Comparison of ENCODE assay signal across 1 cellular context in genomic region chr10:133375357-133376115, GRCh38.
TF ChIP-seq lines count a peak whose summit lies in the region.

No MANE protein-coding gene starts in this region.

TF ChIP-seq in HEK293, 187 proteins besides CTCF, POLR2A, EP300 and RAD21 (continued from another document and continues in another):
- no peak; the same call in 1 of the 2 replicates for TF ChIP-seq PRDM6 (tag by site-specific recombination; IDR thresholded peaks at IDR 0.05)
- no peak for TF ChIP-seq ZNF266 (tag by site-specific recombination; IDR thresholded peaks at IDR 0.05; ENCODE audit: low read depth)
- no peak for TF ChIP-seq ZSCAN4 (tag by site-specific recombination; IDR thresholded peaks at IDR 0.05)
- TF ChIP-seq ZNF768 (tag by site-specific recombination; IDR thresholded peaks at IDR 0.05), result no peak
- TF ChIP-seq IKZF3 (tag by site-specific recombination; IDR thresholded peaks at IDR 0.05), result peak; percentile 72
- no peak for TF ChIP-seq ZBTB6 (tag by site-specific recombination; IDR thresholded peaks at IDR 0.05)
- TF ChIP-seq ZNF654 (tag by site-specific recombination; IDR thresholded peaks at IDR 0.05; ENCODE audit: low read depth), result no peak
- no peak for TF ChIP-seq ZNF391 (tag by site-specific recombination; IDR thresholded peaks at IDR 0.05; ENCODE audit: borderline replicate concordance, low read depth)
- peak; percentile 63 for TF ChIP-seq OSR2 (tag by site-specific recombination; IDR thresholded peaks at IDR 0.05)
- TF ChIP-seq ZNF18 (tag by site-specific recombination; IDR thresholded peaks at IDR 0.05), result 0 out of 2 replicates have a peak, but pooled peaks have one; percentile 42
- TF ChIP-seq ZNF670 (tag by site-specific recombination; IDR thresholded peaks at IDR 0.05; ENCODE audit: low read depth), result no peak
- TF ChIP-seq ZNF24 (tag by site-specific recombination; IDR thresholded peaks at IDR 0.05), result peak; percentile 73
- TF ChIP-seq ZNF514 (tag by site-specific recombination; IDR thresholded peaks at IDR 0.05), result no peak
- TF ChIP-seq ZNF626 (tag by site-specific recombination; IDR thresholded peaks at IDR 0.05), result no peak
- no peak; the same call in 1 of the 2 replicates for TF ChIP-seq ZFP69B (tag by site-specific recombination; IDR thresholded peaks at IDR 0.05)
- TF ChIP-seq ZBTB20 (tag by site-specific recombination; IDR thresholded peaks at IDR 0.05), result no peak; the same call in 1 of the 2 replicates
- TF ChIP-seq ZNF48 (tag by site-specific recombination; IDR thresholded peaks at IDR 0.05), result no peak
- no peak for TF ChIP-seq HOXC10 (CRISPR knock-in tag; IDR thresholded peaks at IDR 0.05)
- no peak for TF ChIP-seq ZNF146 (tag by site-specific recombination; IDR thresholded peaks at IDR 0.05)
- no peak for TF ChIP-seq ZNF292 (tag by site-specific recombination; IDR thresholded peaks at IDR 0.05; ENCODE audit: borderline replicate concordance, low read depth)
- TF ChIP-seq ZBTB26 (tag by site-specific recombination; optimal IDR thresholded peaks at IDR 0.05), result no peak
- TF ChIP-seq HIC1 (tag by site-specific recombination; IDR thresholded peaks at IDR 0.05), result peak; percentile 75
- no peak for TF ChIP-seq ZNF433 (tag by site-specific recombination; IDR thresholded peaks at IDR 0.05; ENCODE audit: low read depth)
- TF ChIP-seq, protein P1, sequence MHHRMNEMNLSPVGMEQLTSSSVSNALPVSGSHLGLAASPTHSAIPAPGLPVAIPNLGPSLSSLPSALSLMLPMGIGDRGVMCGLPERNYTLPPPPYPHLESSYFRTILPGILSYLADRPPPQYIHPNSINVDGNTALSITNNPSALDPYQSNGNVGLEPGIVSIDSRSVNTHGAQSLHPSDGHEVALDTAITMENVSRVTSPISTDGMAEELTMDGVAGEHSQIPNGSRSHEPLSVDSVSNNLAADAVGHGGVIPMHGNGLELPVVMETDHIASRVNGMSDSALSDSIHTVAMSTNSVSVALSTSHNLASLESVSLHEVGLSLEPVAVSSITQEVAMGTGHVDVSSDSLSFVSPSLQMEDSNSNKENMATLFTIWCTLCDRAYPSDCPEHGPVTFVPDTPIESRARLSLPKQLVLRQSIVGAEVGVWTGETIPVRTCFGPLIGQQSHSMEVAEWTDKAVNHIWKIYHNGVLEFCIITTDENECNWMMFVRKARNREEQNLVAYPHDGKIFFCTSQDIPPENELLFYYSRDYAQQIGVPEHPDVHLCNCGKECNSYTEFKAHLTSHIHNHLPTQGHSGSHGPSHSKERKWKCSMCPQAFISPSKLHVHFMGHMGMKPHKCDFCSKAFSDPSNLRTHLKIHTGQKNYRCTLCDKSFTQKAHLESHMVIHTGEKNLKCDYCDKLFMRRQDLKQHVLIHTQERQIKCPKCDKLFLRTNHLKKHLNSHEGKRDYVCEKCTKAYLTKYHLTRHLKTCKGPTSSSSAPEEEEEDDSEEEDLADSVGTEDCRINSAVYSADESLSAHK (tag by site-specific recombination; IDR thresholded peaks at IDR 0.05), result peak; percentile 68; the same call in 1 of the 2 replicates
- TF ChIP-seq GLI2 (tag by site-specific recombination; IDR thresholded peaks at IDR 0.05; ENCODE audit: borderline replicate concordance, low read depth), result no peak
- peak; percentile 91 for TF ChIP-seq ZBTB21 (tag by site-specific recombination; IDR thresholded peaks at IDR 0.05)
- TF ChIP-seq ZNF148 (tag by site-specific recombination; IDR thresholded peaks at IDR 0.05; ENCODE audit: borderline replicate concordance), result no peak
- no peak for TF ChIP-seq ZSCAN23 (tag by site-specific recombination; IDR thresholded peaks at IDR 0.05)
- TF ChIP-seq, protein P2, sequence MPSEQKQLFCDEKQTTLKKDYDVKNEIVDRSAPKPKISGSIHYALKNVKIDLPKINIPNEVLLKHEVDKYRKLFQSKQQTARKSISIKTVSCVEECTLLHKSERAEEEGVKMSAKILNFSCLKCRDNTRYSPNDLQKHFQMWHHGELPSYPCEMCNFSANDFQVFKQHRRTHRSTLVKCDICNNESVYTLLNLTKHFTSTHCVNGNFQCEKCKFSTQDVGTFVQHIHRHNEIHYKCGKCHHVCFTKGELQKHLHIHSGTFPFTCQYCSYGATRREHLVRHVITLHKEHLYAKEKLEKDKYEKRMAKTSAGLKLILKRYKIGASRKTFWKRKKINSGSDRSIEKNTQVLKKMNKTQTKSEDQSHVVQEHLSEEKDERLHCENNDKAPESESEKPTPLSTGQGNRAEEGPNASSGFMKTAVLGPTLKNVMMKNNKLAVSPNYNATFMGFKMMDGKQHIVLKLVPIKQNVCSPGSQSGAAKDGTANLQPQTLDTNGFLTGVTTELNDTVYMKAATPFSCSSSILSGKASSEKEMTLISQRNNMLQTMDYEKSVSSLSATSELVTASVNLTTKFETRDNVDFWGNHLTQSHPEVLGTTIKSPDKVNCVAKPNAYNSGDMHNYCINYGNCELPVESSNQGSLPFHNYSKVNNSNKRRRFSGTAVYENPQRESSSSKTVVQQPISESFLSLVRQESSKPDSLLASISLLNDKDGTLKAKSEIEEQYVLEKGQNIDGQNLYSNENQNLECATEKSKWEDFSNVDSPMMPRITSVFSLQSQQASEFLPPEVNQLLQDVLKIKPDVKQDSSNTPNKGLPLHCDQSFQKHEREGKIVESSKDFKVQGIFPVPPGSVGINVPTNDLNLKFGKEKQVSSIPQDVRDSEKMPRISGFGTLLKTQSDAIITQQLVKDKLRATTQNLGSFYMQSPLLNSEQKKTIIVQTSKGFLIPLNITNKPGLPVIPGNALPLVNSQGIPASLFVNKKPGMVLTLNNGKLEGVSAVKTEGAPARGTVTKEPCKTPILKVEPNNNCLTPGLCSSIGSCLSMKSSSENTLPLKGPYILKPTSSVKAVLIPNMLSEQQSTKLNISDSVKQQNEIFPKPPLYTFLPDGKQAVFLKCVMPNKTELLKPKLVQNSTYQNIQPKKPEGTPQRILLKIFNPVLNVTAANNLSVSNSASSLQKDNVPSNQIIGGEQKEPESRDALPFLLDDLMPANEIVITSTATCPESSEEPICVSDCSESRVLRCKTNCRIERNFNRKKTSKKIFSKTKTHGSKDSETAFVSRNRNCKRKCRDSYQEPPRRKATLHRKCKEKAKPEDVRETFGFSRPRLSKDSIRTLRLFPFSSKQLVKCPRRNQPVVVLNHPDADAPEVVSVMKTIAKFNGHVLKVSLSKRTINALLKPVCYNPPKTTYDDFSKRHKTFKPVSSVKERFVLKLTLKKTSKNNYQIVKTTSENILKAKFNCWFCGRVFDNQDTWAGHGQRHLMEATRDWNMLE (tag by site-specific recombination; conservative IDR thresholded peaks at IDR 0.05; ENCODE audit: low read depth), result no peak
- no peak for TF ChIP-seq YY2 (tag by site-specific recombination; IDR thresholded peaks at IDR 0.05)
- TF ChIP-seq ZNF596 (tag by site-specific recombination; IDR thresholded peaks at IDR 0.05), result no peak
- TF ChIP-seq AEBP2 (tag by site-specific recombination; IDR thresholded peaks at IDR 0.05; ENCODE audit: borderline replicate concordance), result no peak
- TF ChIP-seq ZFP41 (tag by site-specific recombination; IDR thresholded peaks at IDR 0.05; ENCODE audit: borderline replicate concordance), result no peak
- TF ChIP-seq TRIM28 (IDR thresholded peaks at IDR 0.05; ENCODE audit: borderline replicate concordance, low read length), result no peak
- TF ChIP-seq ZNF121 (tag by site-specific recombination; IDR thresholded peaks at IDR 0.05), result no peak
- TF ChIP-seq ZNF354C (tag by site-specific recombination; IDR thresholded peaks at IDR 0.05; ENCODE audit: borderline replicate concordance, low read depth), result no peak
- TF ChIP-seq ZNF530 (tag by site-specific recombination; IDR thresholded peaks at IDR 0.05; ENCODE audit: low read depth), result no peak
- no peak for TF ChIP-seq ZNF777 (tag by site-specific recombination; IDR thresholded peaks at IDR 0.05; ENCODE audit: borderline replicate concordance)
- TF ChIP-seq ZNF585B (tag by site-specific recombination; IDR thresholded peaks at IDR 0.05), result no peak
